ENCODE assay signal across 1 cellular context in the genomic region with DNA sequence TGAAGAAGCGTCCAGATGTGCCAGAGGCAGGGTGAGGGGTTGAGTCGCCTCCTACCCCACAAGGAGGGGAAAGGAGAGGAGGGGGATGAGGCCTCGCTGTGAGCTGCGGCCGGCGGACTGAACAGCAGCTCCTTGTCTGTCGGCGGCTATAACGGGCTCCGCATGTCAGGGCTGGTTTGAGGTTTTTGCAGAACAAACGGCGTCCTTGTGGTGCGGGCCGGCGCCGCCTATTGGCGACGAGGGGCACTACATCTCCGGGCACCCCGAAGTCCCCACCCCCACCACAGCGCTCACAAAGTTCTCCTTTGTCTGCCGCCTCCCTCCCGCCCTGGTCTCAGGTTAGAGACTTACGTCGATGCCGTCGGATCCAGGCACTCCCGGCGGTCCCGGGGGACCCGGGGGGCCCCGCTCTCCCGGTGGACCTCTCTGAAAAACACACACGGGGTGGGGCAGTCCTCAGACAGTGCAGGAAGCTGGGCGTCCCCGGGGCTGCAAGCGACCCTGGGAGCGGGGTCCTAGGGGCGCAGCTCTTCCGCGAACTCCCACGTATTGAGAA.
TF ChIP-seq lines count a peak whose summit lies in the region.

No MANE protein-coding gene starts in this region.

TF ChIP-seq in K562, 482 proteins besides CTCF, POLR2A, EP300 and RAD21 (continued from another document and continues in another):
- TF ChIP-seq THRA (IDR thresholded peaks at IDR 0.05) (no peak), MBD1 (CRISPR knock-in tag; IDR thresholded peaks at IDR 0.05) (0 out of 2 replicates have a peak, but pooled peaks have one; percentile 68), ZNF408 (CRISPR knock-in tag; IDR thresholded peaks at IDR 0.05; ENCODE audit: low read depth) (no peak), RERE (CRISPR knock-in tag; IDR thresholded peaks at IDR 0.05; ENCODE audit: borderline replicate concordance) (no peak), NFXL1 (CRISPR knock-in tag; IDR thresholded peaks at IDR 0.05) (no peak), ZC3H11A (IDR thresholded peaks at IDR 0.05; ENCODE audit: low read depth, low read length) (no peak), SAFB (IDR thresholded peaks at IDR 0.05; ENCODE audit: borderline replicate concordance, low read depth, low read length) (no peak), POLR3G (IDR thresholded peaks at IDR 0.05; ENCODE audit: extremely low read depth, insufficient read length, insufficient replicate concordance) (no peak), KLF16 (IDR thresholded peaks at IDR 0.05) (peak; percentile 62; the same call in 1 of the 2 replicates), PCBP1 (IDR thresholded peaks at IDR 0.05; ENCODE audit: low read depth, low read length, poor library complexity, severe bottlenecking) (no peak), NELFE (IDR thresholded peaks at IDR 0.05; ENCODE audit: insufficient read depth, insufficient read length) (no peak), ZNF766 (CRISPR knock-in tag; conservative IDR thresholded peaks at IDR 0.05) (no peak), KDM1A (IDR thresholded peaks at IDR 0.05) (no peak), U2AF2 (optimal IDR thresholded peaks at IDR 0.05; ENCODE audit: low read depth, low read length) (no peak), KLF10 (CRISPR knock-in tag; IDR thresholded peaks at IDR 0.05) (no peak), CBFA2T3 (IDR thresholded peaks at IDR 0.05) (no peak), E2F8 (IDR thresholded peaks at IDR 0.05; ENCODE audit: low read depth, partially characterized antibody) (peak; percentile 25), CREB1 (IDR thresholded peaks at IDR 0.05) (peak; percentile 31; the same call in 1 of the 2 replicates), CREB1 (CRISPR knock-in tag; IDR thresholded peaks at IDR 0.05) (peak; percentile 51; the same call in 1 of the 2 replicates), MTA2 (IDR thresholded peaks at IDR 0.05; ENCODE audit: low read depth) (no peak), GTF2A2 (tag; IDR thresholded peaks at IDR 0.05) (no peak), NFYB (IDR thresholded peaks at IDR 0.05; ENCODE audit: extremely low read depth, insufficient read length) (no peak), PHF20 (IDR thresholded peaks at IDR 0.05; ENCODE audit: partially characterized antibody) (peak; percentile 19), CCNT2 (IDR thresholded peaks at IDR 0.05; ENCODE audit: borderline replicate concordance, extremely low read depth, insufficient read length, low read depth, low read length) (peak; percentile 27), ESRRB (CRISPR knock-in tag; IDR thresholded peaks at IDR 0.05; ENCODE audit: borderline replicate concordance) (no peak), SRF (CRISPR knock-in tag; IDR thresholded peaks at IDR 0.05) (no peak)
- TF ChIP-seq, protein P1, sequence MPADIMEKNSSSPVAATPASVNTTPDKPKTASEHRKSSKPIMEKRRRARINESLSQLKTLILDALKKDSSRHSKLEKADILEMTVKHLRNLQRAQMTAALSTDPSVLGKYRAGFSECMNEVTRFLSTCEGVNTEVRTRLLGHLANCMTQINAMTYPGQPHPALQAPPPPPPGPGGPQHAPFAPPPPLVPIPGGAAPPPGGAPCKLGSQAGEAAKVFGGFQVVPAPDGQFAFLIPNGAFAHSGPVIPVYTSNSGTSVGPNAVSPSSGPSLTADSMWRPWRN (IDR thresholded peaks at IDR 0.05; ENCODE audit: low read depth) = no peak
- TF ChIP-seq, protein P2, sequence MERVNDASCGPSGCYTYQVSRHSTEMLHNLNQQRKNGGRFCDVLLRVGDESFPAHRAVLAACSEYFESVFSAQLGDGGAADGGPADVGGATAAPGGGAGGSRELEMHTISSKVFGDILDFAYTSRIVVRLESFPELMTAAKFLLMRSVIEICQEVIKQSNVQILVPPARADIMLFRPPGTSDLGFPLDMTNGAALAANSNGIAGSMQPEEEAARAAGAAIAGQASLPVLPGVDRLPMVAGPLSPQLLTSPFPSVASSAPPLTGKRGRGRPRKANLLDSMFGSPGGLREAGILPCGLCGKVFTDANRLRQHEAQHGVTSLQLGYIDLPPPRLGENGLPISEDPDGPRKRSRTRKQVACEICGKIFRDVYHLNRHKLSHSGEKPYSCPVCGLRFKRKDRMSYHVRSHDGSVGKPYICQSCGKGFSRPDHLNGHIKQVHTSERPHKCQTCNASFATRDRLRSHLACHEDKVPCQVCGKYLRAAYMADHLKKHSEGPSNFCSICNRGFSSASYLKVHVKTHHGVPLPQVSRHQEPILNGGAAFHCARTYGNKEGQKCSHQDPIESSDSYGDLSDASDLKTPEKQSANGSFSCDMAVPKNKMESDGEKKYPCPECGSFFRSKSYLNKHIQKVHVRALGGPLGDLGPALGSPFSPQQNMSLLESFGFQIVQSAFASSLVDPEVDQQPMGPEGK (CRISPR knock-in tag; IDR thresholded peaks at IDR 0.05; ENCODE audit: borderline replicate concordance) = no peak
- TF ChIP-seq, protein P3, sequence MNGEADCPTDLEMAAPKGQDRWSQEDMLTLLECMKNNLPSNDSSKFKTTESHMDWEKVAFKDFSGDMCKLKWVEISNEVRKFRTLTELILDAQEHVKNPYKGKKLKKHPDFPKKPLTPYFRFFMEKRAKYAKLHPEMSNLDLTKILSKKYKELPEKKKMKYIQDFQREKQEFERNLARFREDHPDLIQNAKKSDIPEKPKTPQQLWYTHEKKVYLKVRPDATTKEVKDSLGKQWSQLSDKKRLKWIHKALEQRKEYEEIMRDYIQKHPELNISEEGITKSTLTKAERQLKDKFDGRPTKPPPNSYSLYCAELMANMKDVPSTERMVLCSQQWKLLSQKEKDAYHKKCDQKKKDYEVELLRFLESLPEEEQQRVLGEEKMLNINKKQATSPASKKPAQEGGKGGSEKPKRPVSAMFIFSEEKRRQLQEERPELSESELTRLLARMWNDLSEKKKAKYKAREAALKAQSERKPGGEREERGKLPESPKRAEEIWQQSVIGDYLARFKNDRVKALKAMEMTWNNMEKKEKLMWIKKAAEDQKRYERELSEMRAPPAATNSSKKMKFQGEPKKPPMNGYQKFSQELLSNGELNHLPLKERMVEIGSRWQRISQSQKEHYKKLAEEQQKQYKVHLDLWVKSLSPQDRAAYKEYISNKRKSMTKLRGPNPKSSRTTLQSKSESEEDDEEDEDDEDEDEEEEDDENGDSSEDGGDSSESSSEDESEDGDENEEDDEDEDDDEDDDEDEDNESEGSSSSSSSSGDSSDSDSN (IDR thresholded peaks at IDR 0.05; ENCODE audit: borderline replicate concordance in 1 of 2, low read depth in 2 of 2, low read length in 2 of 2) = peak in 1 of 2 experiments; percentile 34; a peak in 1 of 4 replicates
- TF ChIP-seq, protein P4, sequence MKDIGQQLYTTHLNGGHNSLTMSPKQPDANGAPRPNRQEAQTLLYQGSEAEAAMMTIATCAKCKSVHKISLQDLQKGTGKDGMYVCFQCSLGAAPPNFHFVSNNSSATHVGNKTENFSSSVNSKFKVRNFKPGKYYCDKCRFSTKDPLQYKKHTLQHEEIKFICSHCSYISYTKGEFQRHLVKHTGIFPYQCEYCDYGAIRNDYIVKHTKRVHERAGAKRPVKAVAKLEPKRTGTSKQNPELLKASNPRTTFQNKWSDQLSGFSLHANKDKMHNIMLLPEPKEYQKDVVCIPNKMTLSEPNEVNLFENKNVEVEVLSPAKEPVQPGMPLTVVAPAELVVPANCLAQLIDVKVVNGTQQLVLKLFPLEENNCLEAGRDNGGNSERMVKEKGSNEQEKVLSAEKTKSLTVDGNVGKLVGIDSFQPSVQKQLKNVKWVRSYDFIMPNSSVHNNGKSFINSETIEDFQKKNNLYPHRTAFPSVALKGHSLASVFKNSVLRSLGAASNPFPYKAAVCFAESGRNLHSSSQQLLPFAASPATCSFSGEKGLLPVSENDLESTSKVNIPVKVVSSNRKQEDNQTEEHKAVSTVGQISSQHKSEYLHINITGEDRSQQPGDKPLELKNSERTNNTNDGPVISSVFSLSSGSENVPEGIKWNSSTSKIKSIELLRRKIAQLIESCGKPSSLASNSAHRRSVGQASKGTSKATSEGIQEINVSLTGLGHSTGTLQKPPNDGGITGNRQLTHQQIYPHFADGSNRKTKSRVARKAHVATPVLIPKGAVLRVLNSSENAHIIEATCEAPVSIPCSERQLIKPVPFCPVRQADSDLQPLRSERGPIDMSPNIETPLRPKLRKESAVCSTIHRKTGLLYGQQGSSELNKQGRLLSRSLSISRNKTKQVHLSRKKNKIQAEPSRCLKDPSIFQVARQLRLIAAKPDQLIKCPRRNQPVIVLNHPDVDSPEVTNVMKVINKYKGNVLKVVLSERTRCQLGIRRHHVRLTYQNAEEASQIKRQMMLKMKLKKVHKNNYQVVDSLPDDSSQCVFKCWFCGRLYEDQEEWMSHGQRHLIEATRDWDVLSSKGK (CRISPR knock-in tag; IDR thresholded peaks at IDR 0.05) = no peak
- TF ChIP-seq, protein P5, sequence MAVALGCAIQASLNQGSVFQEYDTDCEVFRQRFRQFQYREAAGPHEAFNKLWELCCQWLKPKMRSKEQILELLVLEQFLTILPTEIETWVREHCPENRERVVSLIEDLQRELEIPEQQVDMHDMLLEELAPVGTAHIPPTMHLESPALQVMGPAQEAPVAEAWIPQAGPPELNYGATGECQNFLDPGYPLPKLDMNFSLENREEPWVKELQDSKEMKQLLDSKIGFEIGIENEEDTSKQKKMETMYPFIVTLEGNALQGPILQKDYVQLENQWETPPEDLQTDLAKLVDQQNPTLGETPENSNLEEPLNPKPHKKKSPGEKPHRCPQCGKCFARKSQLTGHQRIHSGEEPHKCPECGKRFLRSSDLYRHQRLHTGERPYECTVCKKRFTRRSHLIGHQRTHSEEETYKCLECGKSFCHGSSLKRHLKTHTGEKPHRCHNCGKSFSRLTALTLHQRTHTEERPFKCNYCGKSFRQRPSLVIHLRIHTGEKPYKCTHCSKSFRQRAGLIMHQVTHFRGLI (CRISPR knock-in tag; IDR thresholded peaks at IDR 0.05) = no peak
